In genomic region chr22:43821606-43822425, GRCh38 we compare ENCODE assay signal across 1 cellular context.
TF ChIP-seq lines count a peak whose summit lies in the region.

No MANE protein-coding gene starts in this region.

TF ChIP-seq in GM23338, 12 proteins besides CTCF, POLR2A, EP300 and RAD21 (continued from another document):
- TF ChIP-seq REST (IDR thresholded peaks at IDR 0.05; ENCODE audit: unreplicated experiment): no peak
- no peak for TF ChIP-seq ZNF114 (CRISPR knock-in tag; IDR thresholded peaks at IDR 0.05)
- no peak for TF ChIP-seq ZNF462 (CRISPR knock-in tag; IDR thresholded peaks at IDR 0.05)
- no peak for TF ChIP-seq EZH2 (IDR thresholded peaks at IDR 0.05; ENCODE audit: low read depth, unreplicated experiment)
- no peak for TF ChIP-seq POLR2AphosphoS5 (IDR thresholded peaks at IDR 0.05; ENCODE audit: low read depth)
- TF ChIP-seq ZNF331 (CRISPR knock-in tag; IDR thresholded peaks at IDR 0.05; ENCODE audit: low read depth): no peak
- TF ChIP-seq JUNB (IDR thresholded peaks at IDR 0.05; ENCODE audit: unreplicated experiment): no peak
- no peak for TF ChIP-seq EZH2phosphoT487 (IDR thresholded peaks at IDR 0.05; ENCODE audit: unreplicated experiment)
- TF ChIP-seq CREB1 (CRISPR knock-in tag; IDR thresholded peaks at IDR 0.05; ENCODE audit: low read depth): no peak
